ENCODE assay signal across 21 cellular contexts in the genomic region with DNA sequence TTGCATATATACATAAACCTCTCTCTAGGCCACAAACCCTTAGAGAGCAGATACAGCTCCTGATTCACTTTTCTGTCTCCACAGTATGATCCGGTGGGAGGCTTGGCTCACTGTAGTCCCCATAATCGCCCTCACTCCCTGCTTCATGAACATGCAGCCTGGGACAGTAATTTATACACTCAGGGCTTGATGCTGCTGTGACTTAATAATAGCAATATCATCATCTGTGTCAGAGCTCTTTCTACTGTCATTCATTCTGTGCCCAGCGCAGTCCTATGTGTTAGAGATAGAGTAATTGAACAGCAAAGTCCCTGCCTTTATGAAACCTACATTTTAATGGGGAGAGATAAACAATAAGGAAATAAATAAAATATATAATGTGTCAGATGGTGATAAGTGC. TPM values are rescaled to one million over a fixed set of nuclear protein-coding genes. Genes with fewer than 3 reads are reported as not detected.
DNase-seq lines count a peak whose midpoint lies in the region; TF ChIP-seq lines count a peak whose summit lies in the region.
"Had no signal": no experiment of that assay in that cellular context is flagged by ENCODE, and none has a peak within 500 bp of the region (broad histone marks: within the 10 kb centered on the region; RNA-seq: fewer than 3 reads in every experiment).

No MANE protein-coding gene starts in this region.

- intact Hi-C loops in OCI-LY7 (cut with micrococcal nuclease; ENCODE audit: unreplicated experiment) = no loop called here
- intact Hi-C loops in prostate gland (cut with DNase I) = no loop called here

- H3K9ac ChIP-seq in Loucy (ENCODE audit: low read depth, low read length, poor library complexity, severe bottlenecking) = peak overlapping the region; percentile 76
- H3K9ac ChIP-seq: BLaER1, GM23248 had no signal

- H3K36me3 ChIP-seq in Loucy (ENCODE audit: insufficient read depth, low read length) (no peaks in the 10 kb centered on the region), OCI-LY7 (ENCODE audit: insufficient read depth, low read length) (no peaks in the 10 kb centered on the region), prostate gland (no peaks in the 10 kb centered on the region)
- H3K36me3 ChIP-seq: BLaER1 had no signal

- H3K4me3 ChIP-seq in Loucy (ENCODE audit: low read length, poor library complexity, severe bottlenecking) (no peak overlapping the region), OCI-LY7 (ENCODE audit: low read depth, low read length, poor library complexity, severe bottlenecking) (no peak overlapping the region), prostate gland (no peak overlapping the region)
- H3K4me3 ChIP-seq: BLaER1, GM23248 had no signal

- H3K4me2 ChIP-seq in Loucy (ENCODE audit: low read depth, low read length, poor library complexity, severe bottlenecking) = peak overlapping the region; percentile 96
- H3K4me2 ChIP-seq in OCI-LY7 (ENCODE audit: low read length) = no peak overlapping the region
- H3K4me2 ChIP-seq: BLaER1 had no signal

- H3K79me2 ChIP-seq in Loucy (ENCODE audit: insufficient read depth, low read length) = peaks cover 22% of the 10 kb centered on the region
- H3K79me2 ChIP-seq in OCI-LY7 (ENCODE audit: insufficient read depth, low read depth, low read length) = peaks cover 18% of the 10 kb centered on the region; the same call in 1 of the 2 replicates

- CTCF ChIA-PET in OCI-LY7 (lab: Charles Lee; ENCODE audit: unreplicated experiment) = no interaction called here

- peak; percentile 46 for TF ChIP-seq POLR2A in erythroblast (IDR thresholded peaks at IDR 0.05; ENCODE audit: low read length)
- TF ChIP-seq POLR2A in prostate gland (IDR thresholded peaks at IDR 0.05) = no peak

- H3F3A ChIP-seq in Loucy (ENCODE audit: low read depth) = peaks cover 10% of the 10 kb centered on the region

- H3K9me3 ChIP-seq in Loucy (ENCODE audit: insufficient read depth, low read depth, low read length) (no peaks in the 10 kb centered on the region), OCI-LY7 (ENCODE audit: low read length) (no peaks in the 10 kb centered on the region), prostate gland (no peaks in the 10 kb centered on the region)
- H3K9me3 ChIP-seq: BLaER1 had no signal

- H3K27me3 ChIP-seq in Loucy (ENCODE audit: insufficient read depth, low read length, poor library complexity, severe bottlenecking) (no peaks in the 10 kb centered on the region), prostate gland (replicated peaks; ENCODE audit: insufficient read depth) (no peaks in the 10 kb centered on the region)
- H3K27me3 ChIP-seq: BLaER1 had no signal

- H4K20me1 ChIP-seq in Loucy (ENCODE audit: insufficient read depth, low read length, poor library complexity, severe bottlenecking) = no peaks in the 10 kb centered on the region
- no peaks in the 10 kb centered on the region for H4K20me1 ChIP-seq in OCI-LY7 (ENCODE audit: insufficient read depth, low read length)
- H4K20me1 ChIP-seq: BLaER1 had no signal

- H3K9me2 ChIP-seq in Loucy (replicated peaks; ENCODE audit: low read depth, low read length) = no peaks in the 10 kb centered on the region
- H3K9me2 ChIP-seq in OCI-LY7 (ENCODE audit: insufficient read depth, low read length) = no peaks in the 10 kb centered on the region

- WGBS in prostate gland = 65% methylated on average over 3 of the region's 3 CpGs

- POLR2A ChIA-PET in OCI-LY7 (lab: Charles Lee) = interaction anchor here (0.6 to 1.5 kb wide), 2 partner anchors 10 to 49 kb away, joined by 3 to 6 read pairs; no protein-coding TSS in a partner anchor

- H3K4me1 ChIP-seq in Loucy (ENCODE audit: insufficient read depth, low read length, poor library complexity, severe bottlenecking) (peaks cover 79% of the 10 kb centered on the region), OCI-LY7 (ENCODE audit: insufficient read depth, low read length, poor library complexity, severe bottlenecking) (peaks cover 74% of the 10 kb centered on the region), prostate gland (replicated peaks) (no peaks in the 10 kb centered on the region)

- no peak overlapping the region for H3K27ac ChIP-seq in OCI-LY7 (ENCODE audit: low read depth, low read length, poor library complexity, severe bottlenecking)
- H3K27ac ChIP-seq in prostate gland = no peak overlapping the region
- H3K27ac ChIP-seq: BLaER1, C4-2B, GM23248 had no signal

- BruUV-seq in OCI-LY7 (replicated peaks; lab: Mats Ljungman, UMichigan) = no TSS peak

- TF ChIP-seq CTCF in Loucy (conservative IDR thresholded peaks at IDR 0.05; ENCODE audit: low read length) = no peak
- no peak for TF ChIP-seq CTCF in OCI-LY7 (conservative IDR thresholded peaks at IDR 0.05; ENCODE audit: low read length)
- no peak for TF ChIP-seq CTCF in prostate gland (IDR thresholded peaks at IDR 0.05)

- no peak for DNase-seq in OCI-LY7 (ENCODE audit: low spot score)
- DNase-seq in erythroblast (lab: John Stamatoyannopoulos, UW) = peak; percentile 72 to 78
- DNase-seq in DMS153 treated with DMSO at 0.1 percent for 48 hours (lab: John Stamatoyannopoulos, UW; ENCODE audit: unreplicated experiment) = no peak
- DNase-seq in prostate gland (ENCODE audit: low spot score) = no peak
- DNase-seq in activated T-cell treated with anti-CD3 and anti-CD28 coated beads for 4 hours = no peak
- DNase-seq: CD4-positive, CD25-positive, alpha-beta regulatory T cell; CD8-positive, alpha-beta T cell; DMS 273 treated with DMSO at 0.1 percent for 48 hours; DMS53; DMS79 treated with DMSO at 0.1 percent for 48 hours; GF-D8; GM23248; H9 had no signal

- H2AFZ ChIP-seq in Loucy (ENCODE audit: low read length) = peak overlapping the region; percentile 69
- peak overlapping the region; percentile 8; the same call in 1 of the 2 replicates for H2AFZ ChIP-seq in OCI-LY7 (ENCODE audit: low read length)
- H2AFZ ChIP-seq: GM23248 had no signal

RNA-seq across cellular contexts. Expression of gene HEMGN, which starts 2.7 kb away (rescaled TPM):
- total RNA-seq in OCI-LY7 (2014; rRNA removed; shearing (Covaris generic)) = 4.3 and 5.4 TPM in 2 replicates
- 3.3 and 3.8 TPM in 2 replicates for total RNA-seq in OCI-LY7 (2022)
- total RNA-seq in prostate gland = 1 to 10 TPM in 1 of 2 donors, not detected in 1; 1.4 TPM
- total RNA-seq: A172, A673, B cell, G401, GM23248, H1, H9 had no signal

RNA-seq across cellular contexts. Expression of gene TRMO, which starts 18.4 kb away (rescaled TPM):
- total RNA-seq in OCI-LY7 (2014; rRNA removed; shearing (Covaris generic)) = 17.6 and 34.7 TPM in 2 replicates
- total RNA-seq in OCI-LY7 (2022) (9.3 and 10.9 TPM in 2 replicates), prostate gland (10 to 100 TPM; 44.8 to 45.2 TPM)

RNA-seq across cellular contexts. Expression of gene ANP32B, which starts 42.4 kb away (rescaled TPM):
- total RNA-seq in OCI-LY7 (2014; rRNA removed; shearing (Covaris generic)) = 32.1 and 52.7 TPM in 2 replicates
- total RNA-seq in OCI-LY7 (2022) (389 and 454 TPM in 2 replicates), prostate gland (10 to 100 TPM; 22.5 to 25.1 TPM)

Comparison
In these comparisons a context has a peak if more than half of its experiments do, and no peak if none do; other contexts are left out.
1. DNase-seq: peak in erythroblast (2 of 2); none in OCI-LY7 (single experiment), DMS153 treated with DMSO at 0.1 percent for 48 hours (single experiment), prostate gland (single experiment) and activated T-cell treated with anti-CD3 and anti-CD28 coated beads for 4 hours (single experiment).